ENCODE assay signal across 8 cellular contexts in genomic region chr5:10564838-10565784, GRCh38. TPM values are rescaled to one million over a fixed set of nuclear protein-coding genes. Genes with fewer than 3 reads are reported as not detected.
DNase-seq lines count a peak whose midpoint lies in the region; ATAC-seq and TF ChIP-seq lines count a peak whose summit lies in the region.

No MANE protein-coding gene starts in this region.

- DNase-seq in BE2C: no peak
- peak; percentile 19 to 84 for DNase-seq in activated naive CD4-positive, alpha-beta T cell treated with anti-CD3 and anti-CD28 coated beads, Interleukin-2, amount 50 U/mL, for 72 hours (ENCODE audit: low spot score in 2 of 2)
- peak; percentile 90 for DNase-seq in spleen
- no peak for DNase-seq in C1 segment of cervical spinal cord (lab: John Stamatoyannopoulos, UW)

- H3K4me1 ChIP-seq in BE2C (peaks cover 7% of the 10 kb centered on the region), iPS-15b (ENCODE audit: control insufficient read depth, insufficient read depth, low read length) (peaks cover 2% of the 10 kb centered on the region), spleen (peaks cover 25 to 79% (median 67%) of the 10 kb centered on the region in 6 donors)

- no peak for TF ChIP-seq CTCF in BE2C (IDR thresholded peaks at IDR 0.05; ENCODE audit: low read depth, low read length)
- no peak for TF ChIP-seq CTCF in spleen (IDR thresholded peaks at IDR 0.05 in 8 of 11, conservative IDR thresholded peaks at IDR 0.05 in 3 of 11)

- no peak overlapping the region for H3K9ac ChIP-seq in iPS-15b (ENCODE audit: low read depth, low read length)

- H3K27me3 ChIP-seq in BE2C (peaks cover 10% of the 10 kb centered on the region), iPS-15b (ENCODE audit: control insufficient read depth, insufficient read depth, low read length) (peaks cover 68% of the 10 kb centered on the region), spleen (replicated peaks in 1 of 7) (peaks cover 0 to 37% (median 0%) of the 10 kb centered on the region in 7 donors)

- H3K36me3 ChIP-seq in BE2C (no peaks in the 10 kb centered on the region), iPS-15b (ENCODE audit: control insufficient read depth, insufficient read depth, low read length) (no peaks in the 10 kb centered on the region), spleen (no peaks in the 10 kb centered on the region)

- intact Hi-C loops in spleen (cut with DNase I; ENCODE audit: low total_unique reads): no loop called here

- H3K27ac Mint-ChIP-seq in activated naive CD4-positive, alpha-beta T cell treated with anti-CD3 and anti-CD28 coated beads, Interleukin-2, amount 50 U/mL, for 72 hours: peak overlapping the region; percentile 82 to 83

- 2 to 4% (median 2%) methylated on average over 35 to 61 of the region's 61 CpGs for WGBS in spleen, 5 donors

- peak overlapping the region in 7 of 8 donors; percentile 89 to 93 (median 90) for H3K27ac ChIP-seq in spleen

- no peak for TF ChIP-seq POLR2A in spleen (IDR thresholded peaks at IDR 0.05)

- ATAC-seq in HG03135 (IDR thresholded peaks at IDR 0.05; ENCODE audit: unreplicated experiment): peak; percentile 1
- peak in 1 of 2 donors; percentile 74 for ATAC-seq in activated naive CD4-positive, alpha-beta T cell treated with anti-CD3 and anti-CD28 coated beads, Interleukin-2, amount 50 U/mL, for 72 hours
- no peak for ATAC-seq in HG03196 (IDR thresholded peaks at IDR 0.05; ENCODE audit: unreplicated experiment)
- ATAC-seq in HG02642 (IDR thresholded peaks at IDR 0.05; ENCODE audit: poor library complexity, unreplicated experiment): no peak

- H3K9me3 ChIP-seq in BE2C (no peaks in the 10 kb centered on the region), iPS-15b (ENCODE audit: control insufficient read depth, insufficient read depth, low read length) (no peaks in the 10 kb centered on the region), spleen (no peaks in the 10 kb centered on the region)

- peaks cover 4 to 5% of the 10 kb centered on the region in 2 donors for H3K36me3 Mint-ChIP-seq in activated naive CD4-positive, alpha-beta T cell treated with anti-CD3 and anti-CD28 coated beads, Interleukin-2, amount 50 U/mL, for 72 hours

- H3K4me3 ChIP-seq in BE2C (ENCODE audit: low read depth, low read length) (peak overlapping the region; percentile 58), iPS-15b (ENCODE audit: low read depth, low read length) (peak overlapping the region; percentile 84), spleen (peak overlapping the region; percentile 58 to 86 (median 75))

- H3K9me3 Mint-ChIP-seq in activated naive CD4-positive, alpha-beta T cell treated with anti-CD3 and anti-CD28 coated beads, Interleukin-2, amount 50 U/mL, for 72 hours: no peaks in the 10 kb centered on the region

RNA-seq across cellular contexts. Expression of gene ANKRD33B, which starts 1.2 kb away (rescaled TPM):
- polyA plus RNA-seq in BE2C (2012; ENCODE audit: insufficient read depth, insufficient read length, low read depth): 1.9 TPM
- total RNA-seq in activated naive CD4-positive, alpha-beta T cell treated with anti-CD3 and anti-CD28 coated beads, Interleukin-2, amount 50 U/mL, for 72 hours: 1 to 10 TPM; 5.6 TPM
- total RNA-seq in spleen: 10 to 100 TPM; 20.7 to 37.8 (median 26.7) TPM
- 1 to 10 TPM; 2.0 to 5.3 (median 2.4) TPM for polyA plus RNA-seq in spleen

Comparison
In these comparisons a context has a peak if more than half of its experiments do, and no peak if none do; other contexts are left out.
1. DNase-seq: peak in activated naive CD4-positive, alpha-beta T cell treated with anti-CD3 and anti-CD28 coated beads, Interleukin-2, amount 50 U/mL, for 72 hours (2 of 2) and spleen (single experiment); none in BE2C (single experiment) and C1 segment of cervical spinal cord (0 of 14).
2. Peak in every context shown above with its lines, with median percentiles within 50 percentile points of each other: H3K4me3 ChIP-seq.